ENCODE assay signal across 8 cellular contexts in genomic region chr1:87449348-87449963, GRCh38.
DNase-seq lines count a peak whose midpoint lies in the region; ATAC-seq and TF ChIP-seq lines count a peak whose summit lies in the region.

No MANE protein-coding gene starts in this region.

- peak overlapping the region; percentile 16 for H3K27ac Mint-ChIP-seq in activated CD4-positive, alpha-beta T cell treated with anti-CD3 and anti-CD28 coated beads, Interleukin-2, amount 10 ng/mL, durations not matched to agents 24 days and 14 days

- H3K36me3 ChIP-seq in left lung = no peaks in the 10 kb centered on the region

- H3K27me3 ChIP-seq in left lung = no peaks in the 10 kb centered on the region

- no peak overlapping the region for H3K4me3 ChIP-seq in left lung

- H3K4me3 Mint-ChIP-seq in activated CD4-positive, alpha-beta T cell treated with anti-CD3 and anti-CD28 coated beads, Interleukin-2, amount 10 ng/mL, durations not matched to agents 24 days and 14 days = no peak overlapping the region

- no peak overlapping the region for H3K27ac ChIP-seq in left lung

- ATAC-seq in GM19397 (IDR thresholded peaks at IDR 0.05; ENCODE audit: unreplicated experiment) (peak; percentile 90), HG03442 (IDR thresholded peaks at IDR 0.05; ENCODE audit: unreplicated experiment) (peak; percentile 81), left lung (peak; percentile 68)

- no peaks in the 10 kb centered on the region for H3K36me3 Mint-ChIP-seq in activated CD4-positive, alpha-beta T cell treated with anti-CD3 and anti-CD28 coated beads, Interleukin-2, amount 10 ng/mL, durations not matched to agents 24 days and 14 days (ENCODE audit: low read depth)

- DNase-seq in DMS79 (lab: John Stamatoyannopoulos, UW) (peak; percentile 0), left lung (no peak), NK-92 (lab: John Stamatoyannopoulos, UW; ENCODE audit: unreplicated experiment) (no peak), NCI-H526 treated with DMSO at 0.1 percent for 48 hours (lab: John Stamatoyannopoulos, UW) (no peak), HuH-7.5 (ENCODE audit: low spot score) (no peak)
- no peak for DNase-seq in activated CD4-positive, alpha-beta T cell treated with anti-CD3 and anti-CD28 coated beads, Interleukin-2, amount 10 ng/mL, durations not matched to agents 24 days and 14 days

- peaks cover 7% of the 10 kb centered on the region for H3K9me3 Mint-ChIP-seq in activated CD4-positive, alpha-beta T cell treated with anti-CD3 and anti-CD28 coated beads, Interleukin-2, amount 10 ng/mL, durations not matched to agents 24 days and 14 days

- H3K4me1 Mint-ChIP-seq in activated CD4-positive, alpha-beta T cell treated with anti-CD3 and anti-CD28 coated beads, Interleukin-2, amount 10 ng/mL, durations not matched to agents 24 days and 14 days = peaks cover 3% of the 10 kb centered on the region

- H3K27me3 Mint-ChIP-seq in activated CD4-positive, alpha-beta T cell treated with anti-CD3 and anti-CD28 coated beads, Interleukin-2, amount 10 ng/mL, durations not matched to agents 24 days and 14 days = no peaks in the 10 kb centered on the region

- H3K9me3 ChIP-seq in left lung = peaks cover 0 to 4% of the 10 kb centered on the region in 2 donors

- no peaks in the 10 kb centered on the region for H3K4me1 ChIP-seq in left lung

- intact Hi-C loops in activated CD4-positive, alpha-beta T cell treated with anti-CD3 and anti-CD28 coated beads, Interleukin-2, amount 10 ng/mL, durations not matched to agents 24 days and 14 days (cut with micrococcal nuclease) = loop anchor here (5.0 kb wide), 1 partner anchor 47 kb away; no protein-coding TSS in a partner anchor
- intact Hi-C loops in left lung (cut with DNase I) = no loop called here

- TF ChIP-seq CTCF in left lung (IDR thresholded peaks at IDR 0.05) = no peak
